ENCODE assay signal across 1 cellular context in genomic region chr22:39522567-39523300, GRCh38.
TF ChIP-seq lines count a peak whose summit lies in the region.

No MANE protein-coding gene starts in this region.

TF ChIP-seq in IMR-90, 13 proteins besides CTCF, POLR2A, EP300 and RAD21 (continued from another document):
- TF ChIP-seq ELK1 (IDR thresholded peaks at IDR 0.05; ENCODE audit: borderline replicate concordance, low read depth, low read length), result no peak
- no peak for TF ChIP-seq CEBPB (IDR thresholded peaks at IDR 0.05; ENCODE audit: low read depth, low read length)
- TF ChIP-seq RFX5 (IDR thresholded peaks at IDR 0.05; ENCODE audit: low read depth, low read length), result no peak
- no peak for TF ChIP-seq MAZ (IDR thresholded peaks at IDR 0.05; ENCODE audit: borderline replicate concordance, low read depth, low read length)
TF ChIP-seq in IMR-90: peak in this region for 0.
